ENCODE assay signal across 15 cellular contexts in genomic region chr1:178330153-178330552, GRCh38.
"Had no signal": no experiment of that assay in that cellular context is flagged by ENCODE, and none has a peak within 500 bp of the region (broad histone marks: within the 10 kb centered on the region; RNA-seq: fewer than 3 reads in every experiment).

No MANE protein-coding gene starts in this region.

- H3K9me3 ChIP-seq: heart right ventricle, ovary, stomach, thoracic aorta had no signal

- H3K4me3 ChIP-seq: heart right ventricle, ovary, stomach, thoracic aorta had no signal

- DNase-seq: activated B cell treated with CpG ODN at 0.5 μM for 24 hours; activated CD4-positive, alpha-beta T cell treated with anti-CD3 and anti-CD28 coated beads, Interleukin-2, amount 50 U/mL, for 1 hour; activated effector memory CD4-positive, alpha-beta T cell treated with Interleukin-2 at 50 U/mL for 16 hours; amygdala; heart right ventricle; left ventricle myocardium superior; mesendoderm; ovary; stimulated activated CD4-positive, alpha-beta T cell treated with anti-CD3 and anti-CD28 coated beads, Interleukin-4, amount 100 ng/mL, for 4 hours; stomach had no signal

- ATAC-seq: left ventricle myocardium superior had no signal

- H3K27ac ChIP-seq: ovary, stomach, thoracic aorta had no signal

- H3K27me3 ChIP-seq: heart right ventricle, ovary, stomach had no signal

- H3K27ac Mint-ChIP-seq: activated B cell treated with CpG ODN at 0.5 μM for 24 hours; activated naive CD4-positive, alpha-beta T cell treated with anti-CD3 and anti-CD28 coated beads, Interleukin-2, amount 50 U/mL, for 24 hours; T-helper 1 cell treated with Interleukin-12 subunit alpha and Interleukin-12 subunit beta and Interleukin-4 antibody, amounts not matched to agents 30 μg/mL and 1 μg/mL, for 36 hours had no signal

- H3K4me3 Mint-ChIP-seq: activated B cell treated with CpG ODN at 0.5 μM for 24 hours; activated naive CD4-positive, alpha-beta T cell treated with anti-CD3 and anti-CD28 coated beads, Interleukin-2, amount 50 U/mL, for 24 hours; neural crest cell; T-helper 1 cell treated with Interleukin-12 subunit alpha and Interleukin-12 subunit beta and Interleukin-4 antibody, amounts not matched to agents 30 μg/mL and 1 μg/mL, for 36 hours had no signal

- H3K4me1 Mint-ChIP-seq: activated naive CD4-positive, alpha-beta T cell treated with anti-CD3 and anti-CD28 coated beads, Interleukin-2, amount 50 U/mL, for 24 hours; neural crest cell had no signal

- H3K36me3 Mint-ChIP-seq: activated naive CD4-positive, alpha-beta T cell treated with anti-CD3 and anti-CD28 coated beads, Interleukin-2, amount 50 U/mL, for 24 hours had no signal

- FAIRE-seq: frontal cortex had no signal

- H3K36me3 ChIP-seq: heart right ventricle, ovary, stomach, thoracic aorta had no signal

- H3K9me3 Mint-ChIP-seq: activated B cell treated with CpG ODN at 0.5 μM for 24 hours; activated naive CD4-positive, alpha-beta T cell treated with anti-CD3 and anti-CD28 coated beads, Interleukin-2, amount 50 U/mL, for 24 hours; neural crest cell; T-helper 1 cell treated with Interleukin-12 subunit alpha and Interleukin-12 subunit beta and Interleukin-4 antibody, amounts not matched to agents 30 μg/mL and 1 μg/mL, for 36 hours had no signal
